11 cellular contexts compared by ENCODE assay signal in the genomic region with DNA sequence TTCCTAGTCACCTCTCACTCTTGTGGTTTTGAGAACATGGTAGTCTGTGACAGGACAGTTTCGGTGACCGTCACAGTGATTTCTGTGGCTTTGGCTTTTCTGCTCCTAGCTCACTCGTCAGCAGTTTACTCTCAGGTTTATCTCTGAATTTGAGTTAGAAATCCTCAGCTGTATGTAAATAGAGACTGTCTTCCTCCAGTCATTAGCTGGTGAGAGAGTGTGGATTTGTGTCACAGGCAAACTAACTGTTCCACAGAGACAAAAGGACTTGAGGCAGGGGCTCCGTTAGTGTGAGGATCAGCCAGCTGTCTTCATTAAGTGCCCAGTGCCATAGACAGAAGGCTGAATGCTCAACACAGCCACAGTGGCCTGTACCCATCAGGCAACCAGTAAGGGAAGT.
DNase-seq lines count a peak whose midpoint lies in the region; ATAC-seq and TF ChIP-seq lines count a peak whose summit lies in the region.
"Had no signal": no experiment of that assay in that cellular context is flagged by ENCODE, and none has a peak within 500 bp of the region (broad histone marks: within the 10 kb centered on the region; RNA-seq: fewer than 3 reads in every experiment).

No MANE protein-coding gene starts in this region.

- no peak for ATAC-seq in mucosa of descending colon

- H3K27ac ChIP-seq in dorsolateral prefrontal cortex: peak overlapping the region in 2 of 59 donors; percentile 14 to 19

- H3K4me1 ChIP-seq in mucosa of descending colon (ENCODE audit: low read depth): peaks cover 2% of the 10 kb centered on the region

- H3K4me3 ChIP-seq in dorsolateral prefrontal cortex: no peak overlapping the region
- H3K4me3 ChIP-seq in mucosa of descending colon: no peak overlapping the region

- no peak for TF ChIP-seq CTCF in brain (conservative IDR thresholded peaks at IDR 0.05)
- TF ChIP-seq CTCF in dorsolateral prefrontal cortex (IDR thresholded peaks at IDR 0.05 in 54 of 56, conservative IDR thresholded peaks at IDR 0.05 in 2 of 56; ENCODE audit: low read depth in 1 of 56, partially characterized antibody in 56 of 56): no peak
- no peak for TF ChIP-seq CTCF in mucosa of descending colon (IDR thresholded peaks at IDR 0.05)

- H3K27ac Mint-ChIP-seq in brain: peak overlapping the region in 4 of 5 experiments; percentile 69 to 93 (median 88)

- H3K27me3 ChIP-seq in dorsolateral prefrontal cortex: no peaks in the 10 kb centered on the region

- DNase-seq in Ammon's horn (ENCODE audit: low spot score): peak; percentile 29
- peak; percentile 47 for DNase-seq in DMS53 treated with DMSO at 0.1 percent for 48 hours (lab: John Stamatoyannopoulos, UW; ENCODE audit: unreplicated experiment)
- peak; percentile 70 for DNase-seq in NCI-H146 treated with DMSO at 0.1 percent for 48 hours (lab: John Stamatoyannopoulos, UW; ENCODE audit: unreplicated experiment)
- DNase-seq in foreskin melanocyte: no peak
- no peak for DNase-seq in dorsolateral prefrontal cortex
- no peak for DNase-seq in DMS153 (lab: John Stamatoyannopoulos, UW)
- DNase-seq in mucosa of descending colon: no peak
- DNase-seq: CD8-positive, alpha-beta memory T cell; KBM-7; kidney had no signal

- peak overlapping the region in 1 of 5 experiments; percentile 52 for H3K4me3 Mint-ChIP-seq in brain
- H3K4me3 Mint-ChIP-seq: CD8-positive, alpha-beta memory T cell had no signal

- H3K36me3 Mint-ChIP-seq in brain: no peaks in the 10 kb centered on the region

- no peaks in the 10 kb centered on the region for H3K36me3 ChIP-seq in mucosa of descending colon (ENCODE audit: low read depth)

- H3K27me3 Mint-ChIP-seq in brain: no peaks in the 10 kb centered on the region

- H3K9me3 Mint-ChIP-seq in brain: no peaks in the 10 kb centered on the region
- H3K9me3 Mint-ChIP-seq: CD8-positive, alpha-beta memory T cell had no signal

- H3K4me1 Mint-ChIP-seq in brain: peaks cover 50% of the 10 kb centered on the region

- H3K9me3 ChIP-seq in mucosa of descending colon: no peaks in the 10 kb centered on the region

- intact Hi-C loops in dorsolateral prefrontal cortex (cut with DNase I) (no loop called here), mucosa of descending colon (cut with DNase I, micrococcal nuclease) (no loop called here)

Comparison
In these comparisons a context has a peak if more than half of its experiments do, and no peak if none do; other contexts are left out.
1. DNase-seq: peak in Ammon's horn (single experiment), DMS53 treated with DMSO at 0.1 percent for 48 hours (single experiment) and NCI-H146 treated with DMSO at 0.1 percent for 48 hours (single experiment); none in foreskin melanocyte (single experiment), dorsolateral prefrontal cortex (0 of 10), DMS153 (single experiment) and mucosa of descending colon (0 of 3).